Comparison of ENCODE assay signal across 9 cellular contexts in the genomic region with DNA sequence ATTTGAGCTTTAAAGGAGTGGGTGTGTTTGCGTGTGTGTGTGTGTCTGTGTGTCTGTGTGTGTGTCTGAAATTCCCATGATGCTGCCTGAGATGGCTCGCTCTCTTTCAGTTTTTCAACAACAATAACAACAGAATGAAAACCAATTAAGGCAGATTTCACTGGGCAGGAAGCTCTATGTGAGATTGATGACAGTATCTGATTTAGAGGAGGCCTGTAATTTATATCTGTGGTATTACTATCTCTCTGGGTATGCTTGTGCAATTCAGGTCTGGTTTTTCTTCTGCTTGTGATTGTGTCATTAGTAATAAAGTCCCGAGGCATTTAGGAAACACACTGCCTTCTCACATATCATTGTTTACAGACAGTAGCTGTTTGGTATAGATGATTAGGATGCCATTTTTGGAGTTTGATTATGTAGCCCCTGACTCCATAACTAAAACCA.
DNase-seq lines count a peak whose midpoint lies in the region; ATAC-seq, FAIRE-seq and TF ChIP-seq lines count a peak whose summit lies in the region.
"Had no signal": no experiment of that assay in that cellular context is flagged by ENCODE, and none has a peak within 500 bp of the region (broad histone marks: within the 10 kb centered on the region; RNA-seq: fewer than 3 reads in every experiment).

No MANE protein-coding gene starts in this region.

- 28% methylated on average over 3 of the region's 3 CpGs for WGBS in K562 (ENCODE audit: insufficient coverage, low coverage, missing lambda C conversion rate)
- WGBS in prostate gland: 81% methylated on average over 3 of the region's 3 CpGs

- no peak overlapping the region for H2AFZ ChIP-seq in Karpas-422 (ENCODE audit: low read length)
- 0 out of 2 replicates have a peak overlapping the region, but pooled peaks have one; percentile 17 for H2AFZ ChIP-seq in K562 (ENCODE audit: low read depth, low read length)

- H3K36me3 Mint-ChIP-seq in CD14-positive monocyte: peaks cover 23 to 27% of the 10 kb centered on the region in 2 donors

- H3K36me3 ChIP-seq in Karpas-422 (ENCODE audit: insufficient read depth, low read length) (0 out of 2 replicates have a peak, but pooled peaks cover 4% of the 10 kb centered on the region), K562 (ENCODE audit: control insufficient read depth, insufficient read depth, low read length) (peaks cover 12% of the 10 kb centered on the region; the same call in 2 of the 3 replicates), prostate gland (no peaks in the 10 kb centered on the region)

- H3K4me1 ChIP-seq in Karpas-422 (ENCODE audit: low read length) (peaks cover 86% of the 10 kb centered on the region), K562 (replicated peaks in 1 of 2; ENCODE audit: control insufficient read depth in 2 of 2, insufficient read depth in 2 of 2, low read length in 2 of 2) (peaks cover 31 to 86% of the 10 kb centered on the region in 2 experiments), prostate gland (replicated peaks) (no peaks in the 10 kb centered on the region)

- H3K4me2 ChIP-seq in Karpas-422 (ENCODE audit: low read depth, low read length, poor library complexity, severe bottlenecking) (peak overlapping the region; percentile 82), K562 (ENCODE audit: insufficient read depth, low read length) (no peak overlapping the region)

- no peak; a peak in 1 of 4 replicates for TF ChIP-seq RAD21 in K562 (CRISPR knock-in tag; conservative IDR thresholded peaks at IDR 0.05 in 1 of 2, IDR thresholded peaks at IDR 0.05 in 1 of 2)

- peaks cover 67% of the 10 kb centered on the region for H3K4me1 Mint-ChIP-seq in CD14-positive monocyte

- peak overlapping the region; percentile 97 for H3K27ac ChIP-seq in Karpas-422 (ENCODE audit: low read length)
- H3K27ac ChIP-seq in K562 (ENCODE audit: extremely low read depth, low read depth, low read length): peak overlapping the region; percentile 85
- H3K27ac ChIP-seq in prostate gland: no peak overlapping the region

- POLR2A ChIA-PET in K562 (lab: Yijun Ruan, JAX): interaction anchor here (1.6 kb wide), 1 partner anchor 11 kb away, joined by 4 read pairs; no protein-coding TSS in a partner anchor

- peak; percentile 42 for FAIRE-seq in K562 (lab: Jason Lieb, UNC)

- peak overlapping the region in 1 of 2 donors; percentile 71 for H3K4me3 Mint-ChIP-seq in CD14-positive monocyte

- ATAC-seq in K562: no peak

- H3K27ac Mint-ChIP-seq in CD14-positive monocyte: peak overlapping the region; percentile 94 to 98 (median 96)

- H3K4me3 ChIP-seq in Karpas-422 (ENCODE audit: low read length): no peak overlapping the region
- H3K4me3 ChIP-seq in K562: no peak overlapping the region
- H3K4me3 ChIP-seq in prostate gland: no peak overlapping the region

- H3K9me2 ChIP-seq in Karpas-422 (replicated peaks; ENCODE audit: insufficient read depth, low read length): no peaks in the 10 kb centered on the region

- TF ChIP-seq POLR2A in K562 (conservative IDR thresholded peaks at IDR 0.05) (no peak), prostate gland (IDR thresholded peaks at IDR 0.05) (no peak)

- H4K20me1 ChIP-seq in Karpas-422 (ENCODE audit: insufficient read depth, low read depth, low read length) (no peaks in the 10 kb centered on the region), K562 (replicated peaks; ENCODE audit: control insufficient read depth, insufficient read depth, low read length) (no peaks in the 10 kb centered on the region)

- H3K9ac ChIP-seq in Karpas-422 (ENCODE audit: low read length) (no peak overlapping the region), K562 (ENCODE audit: insufficient read depth in 1 of 2, low read depth in 2 of 2, low read length in 2 of 2) (0 out of 4 replicates have a peak overlapping the region, but pooled peaks of 1 of the 2 experiments have one; percentile 7)

- H3K27me3 Mint-ChIP-seq in CD14-positive monocyte (ENCODE audit: low read depth in 3 of 3): no peaks in the 10 kb centered on the region

- H3K9me3 ChIP-seq in Karpas-422 (ENCODE audit: low read length) (no peaks in the 10 kb centered on the region), K562 (replicated peaks; ENCODE audit: control insufficient read depth, insufficient read depth, low read depth, low read length) (no peaks in the 10 kb centered on the region), prostate gland (no peaks in the 10 kb centered on the region)

- H3K27me3 ChIP-seq in Karpas-422 (ENCODE audit: low read length) (no peaks in the 10 kb centered on the region), K562 (ENCODE audit: control insufficient read depth in 2 of 2, insufficient read depth in 2 of 2, low read length in 2 of 2) (no peaks in the 10 kb centered on the region), prostate gland (replicated peaks; ENCODE audit: insufficient read depth) (no peaks in the 10 kb centered on the region)

- H3K79me2 ChIP-seq in Karpas-422 (ENCODE audit: low read length): peaks cover 92% of the 10 kb centered on the region
- peaks cover 91% of the 10 kb centered on the region for H3K79me2 ChIP-seq in K562 (ENCODE audit: control insufficient read depth, insufficient read depth, low read length)

- H3K9me3 Mint-ChIP-seq in CD14-positive monocyte: no peaks in the 10 kb centered on the region

- TF ChIP-seq EP300 in K562 (IDR thresholded peaks at IDR 0.05; ENCODE audit: low read length): peak; percentile 28; the same call in 1 of the 2 replicates

- TF ChIP-seq CTCF in CD14-positive monocyte (IDR thresholded peaks at IDR 0.05): no peak
- no peak for TF ChIP-seq CTCF in K562 (IDR thresholded peaks at IDR 0.05 in 2 of 3, conservative IDR thresholded peaks at IDR 0.05 in 1 of 3; ENCODE audit: insufficient read depth in 2 of 3, low read depth in 1 of 3, low read length in 3 of 3)
- TF ChIP-seq CTCF in prostate gland (IDR thresholded peaks at IDR 0.05): no peak

- intact Hi-C loops in CD14-positive monocyte (cut with micrococcal nuclease): loop anchor here in 1 of 2 donors (5.0 kb wide), 1 partner anchor 33 kb away; no protein-coding TSS in a partner anchor
- intact Hi-C loops in K562 (cut with micrococcal nuclease): loop anchor here (2.0 kb wide), 1 partner anchor 20 kb away; no protein-coding TSS in a partner anchor
- intact Hi-C loops in prostate gland (cut with DNase I): no loop called here

- in situ Hi-C loops in K562 (cut with MboI): no loop called here

- DNase-seq in CD14-positive monocyte (ENCODE audit: low spot score) (no peak), Karpas-422 (no peak), K562 (ENCODE audit: extremely low read depth in 1 of 4, low spot score in 3 of 4) (peak in 1 of 4 experiments; percentile 35), myocyte (ENCODE audit: low read depth) (peak; percentile 24), NCI-H1105 treated with DMSO at 0.1 percent for 48 hours (lab: John Stamatoyannopoulos, UW) (no peak), prostate gland (ENCODE audit: low spot score) (no peak), DMS79 treated with DMSO at 0.1 percent for 48 hours (lab: John Stamatoyannopoulos, UW) (no peak)
- no peak for DNase-seq in stimulated activated CD4-positive, alpha-beta T cell treated with anti-CD3 and anti-CD28 coated beads, Interleukin-12 subunit alpha, Interleukin-12 subunit beta, amount 100 ng/mL, for 4 hours
- DNase-seq: activated CD4-positive, alpha-beta T cell treated with anti-CD3 and anti-CD28 coated beads, Interleukin-2, amount 50 U/mL, for 48 hours had no signal

- no TSS peak for BruUV-seq in K562 (replicated peaks; lab: Mats Ljungman, UMichigan)

- CTCF ChIA-PET in K562 (lab: Yijun Ruan, JAX; ENCODE audit: low intra/inter-chr PET ratio): no interaction called here

- H3K9me1 ChIP-seq in K562 (ENCODE audit: control insufficient read depth, insufficient read depth, low read length): no peaks in the 10 kb centered on the region

TF ChIP-seq in K562, 482 proteins besides CTCF, POLR2A, EP300 and RAD21 (continues in another document):
- TF ChIP-seq, protein P1, sequence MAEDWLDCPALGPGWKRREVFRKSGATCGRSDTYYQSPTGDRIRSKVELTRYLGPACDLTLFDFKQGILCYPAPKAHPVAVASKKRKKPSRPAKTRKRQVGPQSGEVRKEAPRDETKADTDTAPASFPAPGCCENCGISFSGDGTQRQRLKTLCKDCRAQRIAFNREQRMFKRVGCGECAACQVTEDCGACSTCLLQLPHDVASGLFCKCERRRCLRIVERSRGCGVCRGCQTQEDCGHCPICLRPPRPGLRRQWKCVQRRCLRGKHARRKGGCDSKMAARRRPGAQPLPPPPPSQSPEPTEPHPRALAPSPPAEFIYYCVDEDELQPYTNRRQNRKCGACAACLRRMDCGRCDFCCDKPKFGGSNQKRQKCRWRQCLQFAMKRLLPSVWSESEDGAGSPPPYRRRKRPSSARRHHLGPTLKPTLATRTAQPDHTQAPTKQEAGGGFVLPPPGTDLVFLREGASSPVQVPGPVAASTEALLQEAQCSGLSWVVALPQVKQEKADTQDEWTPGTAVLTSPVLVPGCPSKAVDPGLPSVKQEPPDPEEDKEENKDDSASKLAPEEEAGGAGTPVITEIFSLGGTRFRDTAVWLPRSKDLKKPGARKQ (CRISPR knock-in tag; IDR thresholded peaks at IDR 0.05): no peak
- TF ChIP-seq, protein P2, sequence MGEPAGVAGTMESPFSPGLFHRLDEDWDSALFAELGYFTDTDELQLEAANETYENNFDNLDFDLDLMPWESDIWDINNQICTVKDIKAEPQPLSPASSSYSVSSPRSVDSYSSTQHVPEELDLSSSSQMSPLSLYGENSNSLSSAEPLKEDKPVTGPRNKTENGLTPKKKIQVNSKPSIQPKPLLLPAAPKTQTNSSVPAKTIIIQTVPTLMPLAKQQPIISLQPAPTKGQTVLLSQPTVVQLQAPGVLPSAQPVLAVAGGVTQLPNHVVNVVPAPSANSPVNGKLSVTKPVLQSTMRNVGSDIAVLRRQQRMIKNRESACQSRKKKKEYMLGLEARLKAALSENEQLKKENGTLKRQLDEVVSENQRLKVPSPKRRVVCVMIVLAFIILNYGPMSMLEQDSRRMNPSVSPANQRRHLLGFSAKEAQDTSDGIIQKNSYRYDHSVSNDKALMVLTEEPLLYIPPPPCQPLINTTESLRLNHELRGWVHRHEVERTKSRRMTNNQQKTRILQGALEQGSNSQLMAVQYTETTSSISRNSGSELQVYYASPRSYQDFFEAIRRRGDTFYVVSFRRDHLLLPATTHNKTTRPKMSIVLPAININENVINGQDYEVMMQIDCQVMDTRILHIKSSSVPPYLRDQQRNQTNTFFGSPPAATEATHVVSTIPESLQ (CRISPR knock-in tag; IDR thresholded peaks at IDR 0.05): no peak
- TF ChIP-seq LCOR (CRISPR knock-in tag; IDR thresholded peaks at IDR 0.05): no peak
- TF ChIP-seq PCBP2 (IDR thresholded peaks at IDR 0.05; ENCODE audit: low read depth, low read length, poor library complexity, severe bottlenecking): no peak
- TF ChIP-seq, protein P3, sequence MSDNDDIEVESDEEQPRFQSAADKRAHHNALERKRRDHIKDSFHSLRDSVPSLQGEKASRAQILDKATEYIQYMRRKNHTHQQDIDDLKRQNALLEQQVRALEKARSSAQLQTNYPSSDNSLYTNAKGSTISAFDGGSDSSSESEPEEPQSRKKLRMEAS (CRISPR knock-in tag; IDR thresholded peaks at IDR 0.05): no peak

Comparison
In these comparisons a context has a peak if more than half of its experiments do, and no peak if none do; other contexts are left out.
1. H3K27ac ChIP-seq: peak in Karpas-422 (single experiment) and K562 (single experiment); none in prostate gland (0 of 2).